9 cellular contexts compared by ENCODE assay signal in genomic region chr14:69768873-69769272, GRCh38. TPM values are rescaled to one million over a fixed set of nuclear protein-coding genes. Genes with fewer than 3 reads are reported as not detected.
A peak's percentile ranks its signal among the peaks of the same experiment; 100 is the strongest.
DNase-seq lines count a peak whose midpoint lies in the region; ATAC-seq and FAIRE-seq lines count a peak whose summit lies in the region.
"Had no signal": no experiment of that assay in that cellular context is flagged by ENCODE, and none has a peak within 500 bp of the region (broad histone marks: within the 10 kb centered on the region; RNA-seq: fewer than 3 reads in every experiment).

No MANE protein-coding gene starts in this region.

- H3K4me3 Mint-ChIP-seq in activated CD4-positive, alpha-beta T cell treated with anti-CD3 and anti-CD28 coated beads, Interleukin-2, amount 10 ng/mL, durations not matched to agents 7 days and 5 days = peak overlapping the region; percentile 97
- peak overlapping the region; percentile 99 for H3K4me3 Mint-ChIP-seq in activated naive CD8-positive, alpha-beta T cell
- peak overlapping the region; percentile 93 to 100 for H3K4me3 Mint-ChIP-seq in stimulated activated naive CD8-positive, alpha-beta T cell treated with anti-CD3 and anti-CD28 coated beads, Interleukin-15, amount 100 ng/mL, for 72 hours

- peak overlapping the region; percentile 100 for H3K27ac Mint-ChIP-seq in activated CD4-positive, alpha-beta T cell treated with anti-CD3 and anti-CD28 coated beads, Interleukin-2, amount 10 ng/mL, durations not matched to agents 7 days and 5 days
- peak overlapping the region; percentile 100 for H3K27ac Mint-ChIP-seq in activated naive CD8-positive, alpha-beta T cell
- peak overlapping the region; percentile 50 to 100 for H3K27ac Mint-ChIP-seq in stimulated activated naive CD8-positive, alpha-beta T cell treated with anti-CD3 and anti-CD28 coated beads, Interleukin-15, amount 100 ng/mL, for 72 hours

- peaks cover 7% of the 10 kb centered on the region for H3K9me3 Mint-ChIP-seq in activated CD4-positive, alpha-beta T cell treated with anti-CD3 and anti-CD28 coated beads, Interleukin-2, amount 10 ng/mL, durations not matched to agents 7 days and 5 days
- H3K9me3 Mint-ChIP-seq in activated naive CD8-positive, alpha-beta T cell (ENCODE audit: low read depth) = peaks cover 3% of the 10 kb centered on the region
- peaks cover 7 to 11% of the 10 kb centered on the region in 2 donors for H3K9me3 Mint-ChIP-seq in stimulated activated naive CD8-positive, alpha-beta T cell treated with anti-CD3 and anti-CD28 coated beads, Interleukin-15, amount 100 ng/mL, for 72 hours

- POLR2A ChIA-PET in activated CD4-positive, alpha-beta T cell treated with anti-CD3 and anti-CD28 coated beads, Interleukin-2, amount 10 ng/mL, durations not matched to agents 7 days and 5 days (lab: Charles Lee) = no interaction called here

- peaks cover 74% of the 10 kb centered on the region for H3K36me3 Mint-ChIP-seq in activated CD4-positive, alpha-beta T cell treated with anti-CD3 and anti-CD28 coated beads, Interleukin-2, amount 10 ng/mL, durations not matched to agents 7 days and 5 days (ENCODE audit: low read depth)
- peaks cover 32% of the 10 kb centered on the region for H3K36me3 Mint-ChIP-seq in activated naive CD8-positive, alpha-beta T cell

- peak; percentile 27 for FAIRE-seq in islet of Langerhans (lab: Jason Lieb, UNC)

- CTCF ChIA-PET in activated CD4-positive, alpha-beta T cell treated with anti-CD3 and anti-CD28 coated beads, Interleukin-2, amount 10 ng/mL, durations not matched to agents 7 days and 5 days (lab: Charles Lee) = no interaction called here

- ATAC-seq in stimulated activated naive CD8-positive, alpha-beta T cell treated with anti-CD3 and anti-CD28 coated beads, Interleukin-15, amount 100 ng/mL, for 72 hours = no peak
- ATAC-seq in GM18502 (IDR thresholded peaks at IDR 0.05; ENCODE audit: poor library complexity, unreplicated experiment) (no peak), GM18867 (IDR thresholded peaks at IDR 0.05; ENCODE audit: unreplicated experiment) (no peak)

- peaks cover 65% of the 10 kb centered on the region for H3K4me1 Mint-ChIP-seq in activated CD4-positive, alpha-beta T cell treated with anti-CD3 and anti-CD28 coated beads, Interleukin-2, amount 10 ng/mL, durations not matched to agents 7 days and 5 days
- peaks cover 70% of the 10 kb centered on the region for H3K4me1 Mint-ChIP-seq in activated naive CD8-positive, alpha-beta T cell (ENCODE audit: low read depth)
- H3K4me1 Mint-ChIP-seq in stimulated activated naive CD8-positive, alpha-beta T cell treated with anti-CD3 and anti-CD28 coated beads, Interleukin-15, amount 100 ng/mL, for 72 hours = peaks cover 82% of the 10 kb centered on the region

- H3K27me3 Mint-ChIP-seq in activated CD4-positive, alpha-beta T cell treated with anti-CD3 and anti-CD28 coated beads, Interleukin-2, amount 10 ng/mL, durations not matched to agents 7 days and 5 days = no peaks in the 10 kb centered on the region
- no peaks in the 10 kb centered on the region for H3K27me3 Mint-ChIP-seq in activated naive CD8-positive, alpha-beta T cell
- H3K27me3 Mint-ChIP-seq in stimulated activated naive CD8-positive, alpha-beta T cell treated with anti-CD3 and anti-CD28 coated beads, Interleukin-15, amount 100 ng/mL, for 72 hours = no peaks in the 10 kb centered on the region

- DNase-seq in activated CD4-positive, alpha-beta T cell treated with anti-CD3 and anti-CD28 coated beads, Interleukin-2, amount 10 ng/mL, durations not matched to agents 7 days and 5 days = no peak
- DNase-seq in activated CD4-positive, alpha-beta T cell treated with anti-CD3 and anti-CD28 coated beads, Interleukin-2, amount 50 U/mL, for 4 hours = no peak
- DNase-seq in stimulated activated naive CD8-positive, alpha-beta T cell treated with anti-CD3 and anti-CD28 coated beads, Interleukin-15, amount 100 ng/mL, for 72 hours = no peak
- no peak for DNase-seq in DMS79 (lab: John Stamatoyannopoulos, UW)
- DNase-seq: stimulated activated naive CD4-positive, alpha-beta T cell treated with Interleukin-2 at 50 U/mL for 16 hours had no signal

RNA-seq across cellular contexts. Expression of gene SRSF5, which starts 1.9 kb away (rescaled TPM):
- 100 to 1,000 TPM; 390 to 392 TPM for total RNA-seq in activated CD4-positive, alpha-beta T cell treated with anti-CD3 and anti-CD28 coated beads, Interleukin-2, amount 10 ng/mL, durations not matched to agents 7 days and 5 days

RNA-seq across cellular contexts. Expression of gene SLC10A1, which starts 28.2 kb away (rescaled TPM):
- total RNA-seq in activated CD4-positive, alpha-beta T cell treated with anti-CD3 and anti-CD28 coated beads, Interleukin-2, amount 10 ng/mL, durations not matched to agents 7 days and 5 days = not detected
